In the genomic region with DNA sequence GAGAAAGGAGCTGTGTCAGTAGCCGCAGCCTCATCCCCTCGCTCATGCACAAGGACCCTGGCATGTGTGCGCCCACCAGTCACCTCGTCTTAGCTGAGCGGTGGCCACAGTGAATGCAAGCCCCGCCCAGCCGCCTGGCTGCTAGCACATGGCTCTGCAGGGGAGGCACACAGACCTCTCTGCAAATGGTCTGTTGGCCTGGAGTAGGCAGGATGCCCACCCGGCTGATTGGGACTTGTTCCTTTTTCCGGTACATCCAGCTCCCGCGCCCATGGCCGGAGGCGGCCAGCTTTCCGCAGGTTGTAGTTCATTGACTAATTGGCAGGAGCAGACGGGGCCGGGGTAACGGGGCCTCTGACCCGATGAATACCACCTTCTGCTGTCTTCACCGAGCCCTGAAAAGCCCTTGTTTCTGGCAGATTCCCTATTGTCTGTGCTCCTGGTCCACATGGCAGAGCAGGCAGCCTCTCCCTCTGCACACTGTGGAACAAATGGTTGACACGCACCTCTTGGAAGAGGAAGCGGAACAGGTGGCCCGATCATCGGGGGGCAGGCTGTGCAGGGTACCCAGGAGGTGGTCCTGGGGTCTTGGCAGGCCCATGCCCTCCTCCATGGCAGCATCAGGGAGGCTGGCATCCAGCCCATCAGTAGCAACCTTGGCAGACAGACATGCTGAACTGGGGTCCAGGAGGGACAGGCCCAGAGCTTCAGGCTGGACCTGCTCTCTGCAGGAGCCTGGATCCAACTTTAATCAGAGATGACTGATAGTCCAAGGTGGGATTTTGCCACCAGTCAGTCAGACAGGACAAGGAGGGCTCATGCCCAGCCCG, we compare ENCODE assay signal across 28 cellular contexts.
DNase-seq lines count a peak whose midpoint lies in the region; ATAC-seq and TF ChIP-seq lines count a peak whose summit lies in the region.
"Had no signal": no experiment of that assay in that cellular context is flagged by ENCODE, and none has a peak within 500 bp of the region (broad histone marks: within the 10 kb centered on the region; RNA-seq: fewer than 3 reads in every experiment).

No MANE protein-coding gene starts in this region.

- POLR2A ChIA-PET in CD4-positive, alpha-beta memory T cell (lab: Charles Lee; ENCODE audit: partially characterized antibody): no interaction called here
- POLR2A ChIA-PET in activated CD4-positive, alpha-beta T cell treated with anti-CD3 and anti-CD28 coated beads for 36 hours (lab: Charles Lee): no interaction called here

- CTCF ChIA-PET in CD4-positive, alpha-beta memory T cell (lab: Charles Lee; ENCODE audit: partially characterized antibody): no interaction called here
- CTCF ChIA-PET in activated CD4-positive, alpha-beta T cell treated with anti-CD3 and anti-CD28 coated beads for 36 hours (lab: Charles Lee): no interaction called here

- no peak overlapping the region for H3K9ac ChIP-seq in BLaER1

- peaks cover 30% of the 10 kb centered on the region for H3K4me1 ChIP-seq in BLaER1
- no peaks in the 10 kb centered on the region for H3K4me1 ChIP-seq in CD4-positive, alpha-beta memory T cell (ENCODE audit: insufficient read depth, low read length)
- H3K4me1 ChIP-seq: BE2C, heart right ventricle, psoas muscle, tibial artery had no signal

- no peak for ATAC-seq in activated CD4-positive, alpha-beta T cell treated with anti-CD3 and anti-CD28 coated beads for 36 hours
- ATAC-seq: psoas muscle; stimulated activated naive CD8-positive, alpha-beta T cell treated with anti-CD3 and anti-CD28 coated beads, Interleukin-15, amount 100 ng/mL, for 72 hours had no signal

- no peaks in the 10 kb centered on the region for H3K4me1 Mint-ChIP-seq in CD4-positive, alpha-beta memory T cell
- no peaks in the 10 kb centered on the region for H3K4me1 Mint-ChIP-seq in activated CD4-positive, alpha-beta T cell treated with anti-CD3 and anti-CD28 coated beads for 36 hours
- H3K4me1 Mint-ChIP-seq: stimulated activated naive CD8-positive, alpha-beta T cell treated with anti-CD3 and anti-CD28 coated beads, Interleukin-15, amount 100 ng/mL, for 72 hours had no signal

- peaks cover 30% of the 10 kb centered on the region for H3K9me3 ChIP-seq in BLaER1
- no peaks in the 10 kb centered on the region for H3K9me3 ChIP-seq in CD4-positive, alpha-beta memory T cell (ENCODE audit: control insufficient read depth in 1 of 2, low read length in 2 of 2)

- no peaks in the 10 kb centered on the region for H3K36me3 Mint-ChIP-seq in CD4-positive, alpha-beta memory T cell
- no peaks in the 10 kb centered on the region for H3K36me3 Mint-ChIP-seq in activated CD4-positive, alpha-beta T cell treated with anti-CD3 and anti-CD28 coated beads for 36 hours (ENCODE audit: low read depth)

- TF ChIP-seq CTCF in coronary artery (IDR thresholded peaks at IDR 0.05): no peak

- no peak overlapping the region for H3K27ac ChIP-seq in BLaER1
- H3K27ac ChIP-seq in coronary artery: no peak overlapping the region
- H3K27ac ChIP-seq in CD4-positive, alpha-beta memory T cell (ENCODE audit: low read depth, low read length): no peak overlapping the region
- H3K27ac ChIP-seq: heart right ventricle, psoas muscle, SK-N-MC, tibial artery had no signal

- no peak overlapping the region for H3K4me3 Mint-ChIP-seq in CD4-positive, alpha-beta memory T cell
- H3K4me3 Mint-ChIP-seq in activated CD4-positive, alpha-beta T cell treated with anti-CD3 and anti-CD28 coated beads for 36 hours: no peak overlapping the region
- H3K4me3 Mint-ChIP-seq: stimulated activated naive CD8-positive, alpha-beta T cell treated with anti-CD3 and anti-CD28 coated beads, Interleukin-15, amount 100 ng/mL, for 72 hours had no signal

- no peaks in the 10 kb centered on the region for H4K20me1 ChIP-seq in BLaER1

- peak; percentile 36 for DNase-seq in NCI-H1694 (lab: John Stamatoyannopoulos, UW)
- DNase-seq in coronary artery (ENCODE audit: low spot score): peak; percentile 72
- peak; percentile 71 for DNase-seq in posterior vena cava (ENCODE audit: low spot score)
- no peak for DNase-seq in cortex of kidney (lab: John Stamatoyannopoulos, UW)
- DNase-seq in CD4-positive, alpha-beta memory T cell: no peak
- DNase-seq in activated CD4-positive, alpha-beta T cell treated with anti-CD3 and anti-CD28 coated beads for 36 hours: no peak
- DNase-seq: ACHN; activated CD4-positive, alpha-beta T cell treated with anti-CD3 and anti-CD28 coated beads for 1 hour; BE2C; COR-L47; DMS79 treated with DMSO at 0.1 percent for 48 hours; effector CD8-positive, alpha-beta T cell; erythroblast; foreskin fibroblast; HCEC 1CT; heart right ventricle; mesenchymal stem cell; NCI-H1092 treated with DMSO at 0.1 percent for 48 hours; NCI-H2029 treated with DMSO at 0.1 percent for 48 hours; NCI-H226; NCI-H748 treated with DMSO at 0.1 percent for 48 hours; RPMI8226; stimulated activated CD8-positive, alpha-beta memory T cell treated with anti-CD3 and anti-CD28 coated beads, Interleukin-4, amount 100 ng/mL, for 48 hours; stimulated activated naive CD8-positive, alpha-beta T cell treated with anti-CD3 and anti-CD28 coated beads, Interleukin-15, amount 100 ng/mL, for 72 hours had no signal

- H3K4me3 ChIP-seq in BLaER1 (no peak overlapping the region), coronary artery (no peak overlapping the region)
- H3K4me3 ChIP-seq in CD4-positive, alpha-beta memory T cell (ENCODE audit: low read length in 2 of 2): no peak overlapping the region
- H3K4me3 ChIP-seq: heart right ventricle, psoas muscle, SK-N-MC, tibial artery had no signal

- intact Hi-C loops in posterior vena cava (cut with DNase I): no loop called here
- intact Hi-C loops in CD4-positive, alpha-beta memory T cell (cut with micrococcal nuclease): no loop called here
- intact Hi-C loops in activated CD4-positive, alpha-beta T cell treated with anti-CD3 and anti-CD28 coated beads for 36 hours (cut with DNase I, micrococcal nuclease): no loop called here

- peaks cover 0 to 2% of the 10 kb centered on the region in 2 donors for H3K27me3 Mint-ChIP-seq in CD4-positive, alpha-beta memory T cell
- H3K27me3 Mint-ChIP-seq in activated CD4-positive, alpha-beta T cell treated with anti-CD3 and anti-CD28 coated beads for 36 hours: peaks cover 4% of the 10 kb centered on the region

- H3K4me2 ChIP-seq in BLaER1: peak overlapping the region; percentile 36

- H3K36me3 ChIP-seq in BLaER1: no peaks in the 10 kb centered on the region
- H3K36me3 ChIP-seq in CD4-positive, alpha-beta memory T cell (ENCODE audit: insufficient read depth, low read length): no peaks in the 10 kb centered on the region
- H3K36me3 ChIP-seq: BE2C, heart right ventricle, tibial artery had no signal

- H3K9me3 Mint-ChIP-seq in CD4-positive, alpha-beta memory T cell: peaks cover 4 to 21% (median 11%) of the 10 kb centered on the region in 8 donors
- peaks cover 11% of the 10 kb centered on the region for H3K9me3 Mint-ChIP-seq in activated CD4-positive, alpha-beta T cell treated with anti-CD3 and anti-CD28 coated beads for 36 hours (ENCODE audit: low read depth)

- H3K27me3 ChIP-seq in BLaER1: no peaks in the 10 kb centered on the region
- H3K27me3 ChIP-seq in CD4-positive, alpha-beta memory T cell (ENCODE audit: insufficient read depth, low read length): no peaks in the 10 kb centered on the region
- H3K27me3 ChIP-seq: BE2C had no signal

- no peak overlapping the region for H3K27ac Mint-ChIP-seq in CD4-positive, alpha-beta memory T cell
- H3K27ac Mint-ChIP-seq in activated CD4-positive, alpha-beta T cell treated with anti-CD3 and anti-CD28 coated beads for 36 hours: no peak overlapping the region
- H3K27ac Mint-ChIP-seq: stimulated activated naive CD8-positive, alpha-beta T cell treated with anti-CD3 and anti-CD28 coated beads, Interleukin-15, amount 100 ng/mL, for 72 hours had no signal

Comparison
In these comparisons a context has a peak if more than half of its experiments do, and no peak if none do; other contexts are left out.
1. DNase-seq: peak in NCI-H1694 (single experiment), coronary artery (single experiment) and posterior vena cava (single experiment); none in cortex of kidney (single experiment), CD4-positive, alpha-beta memory T cell (0 of 5) and activated CD4-positive, alpha-beta T cell treated with anti-CD3 and anti-CD28 coated beads for 36 hours (single experiment).